In the genomic region with DNA sequence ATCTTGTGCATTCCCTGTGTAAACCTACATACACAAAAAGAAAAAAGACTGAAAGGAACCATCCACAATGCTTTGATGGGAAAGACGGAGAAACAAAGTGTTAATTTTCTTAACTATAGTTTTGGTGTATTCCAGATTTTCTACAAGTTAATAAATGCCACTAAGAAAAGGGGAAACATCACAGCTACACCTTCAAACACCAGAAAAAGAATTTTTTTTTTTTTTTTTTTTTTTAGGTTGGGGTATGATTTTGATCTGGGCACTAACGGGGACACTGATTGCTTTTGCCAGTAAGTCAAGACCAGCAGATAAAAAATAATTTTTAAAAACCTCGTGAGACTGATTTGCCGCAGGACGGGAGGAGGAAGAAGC, we compare ENCODE assay signal across 9 cellular contexts. TPM values are rescaled to one million over a fixed set of nuclear protein-coding genes. Genes with fewer than 3 reads are reported as not detected.
A peak's percentile ranks its signal among the peaks of the same experiment; 100 is the strongest.
DNase-seq lines count a peak whose midpoint lies in the region; ATAC-seq and TF ChIP-seq lines count a peak whose summit lies in the region.
"Had no signal": no experiment of that assay in that cellular context is flagged by ENCODE, and none has a peak within 500 bp of the region (broad histone marks: within the 10 kb centered on the region; RNA-seq: fewer than 3 reads in every experiment).

No MANE protein-coding gene starts in this region.

- H3K27ac ChIP-seq in GM23338 (ENCODE audit: low read depth) (no peak overlapping the region), VCaP (peak overlapping the region; percentile 79), foreskin keratinocyte (peak overlapping the region; percentile 81), skeletal muscle tissue (ENCODE audit: low read depth, low read length) (no peak overlapping the region)

- 0 out of 2 replicates have a peak, but pooled peaks cover 3% of the 10 kb centered on the region for H3K4me1 ChIP-seq in GM23338 (ENCODE audit: insufficient read depth)
- H3K4me1 ChIP-seq in foreskin keratinocyte, result no peaks in the 10 kb centered on the region
- peaks cover 4 to 12% (median 8%) of the 10 kb centered on the region in 3 donors for H3K4me1 ChIP-seq in skeletal muscle tissue (ENCODE audit: control insufficient read depth in 3 of 3, insufficient read depth in 3 of 3, low read length in 3 of 3)

- peaks cover 3% of the 10 kb centered on the region; the same call in 1 of the 2 replicates for H3K79me2 ChIP-seq in GM23338 (replicated peaks; ENCODE audit: insufficient read depth)

- peak overlapping the region; percentile 75 to 98 (median 93) for H3K9ac ChIP-seq in skeletal muscle tissue (ENCODE audit: low read depth in 1 of 3, low read length in 3 of 3)

- H3K36me3 Mint-ChIP-seq in GM23338 (ENCODE audit: low read depth), result peaks cover 24% of the 10 kb centered on the region

- H3K9me3 Mint-ChIP-seq in GM23338, result no peaks in the 10 kb centered on the region

- H3K4me2 ChIP-seq in GM23338, result peak overlapping the region; percentile 87

- H3K4me3 ChIP-seq in GM23338, result peak overlapping the region; percentile 63
- H3K4me3 ChIP-seq in skeletal muscle tissue (ENCODE audit: low read length in 3 of 3), result peak overlapping the region; percentile 95 to 100 (median 99)

- peak overlapping the region; percentile 98 for H3K4me3 Mint-ChIP-seq in GM23338

- DNase-seq in GM23338 (ENCODE audit: low spot score) (no peak), foreskin keratinocyte (no peak), NCI-H2081 treated with DMSO at 0.1 percent for 48 hours (lab: John Stamatoyannopoulos, UW) (no peak), NCI-H2171 (lab: John Stamatoyannopoulos, UW) (no peak), NCI-H524 (lab: John Stamatoyannopoulos, UW) (no peak)

- H3K36me3 ChIP-seq in GM23338 (ENCODE audit: insufficient read depth) (peaks cover 21% of the 10 kb centered on the region), skeletal muscle tissue (ENCODE audit: control insufficient read depth in 3 of 3, insufficient read depth in 3 of 3, low read length in 3 of 3) (peaks cover 7 to 19% (median 9%) of the 10 kb centered on the region in 3 donors)

- H2AFZ ChIP-seq in GM23338, result peak overlapping the region; percentile 1; the same call in 1 of the 2 replicates

- H3F3A ChIP-seq in GM23338 (replicated peaks; ENCODE audit: low read depth), result no peaks in the 10 kb centered on the region

- H4K20me1 ChIP-seq in GM23338 (replicated peaks; ENCODE audit: insufficient read depth), result 0 out of 2 replicates have a peak, but pooled peaks cover 10% of the 10 kb centered on the region

- no peaks in the 10 kb centered on the region for H3K9me2 ChIP-seq in GM23338 (ENCODE audit: insufficient read depth)

- H3K4me1 Mint-ChIP-seq in GM23338, result peaks cover 5% of the 10 kb centered on the region

- peaks cover 10% of the 10 kb centered on the region for H3K27me3 Mint-ChIP-seq in GM23338 (ENCODE audit: insufficient read depth, low read depth, poor library complexity)

- ATAC-seq in GM23338, result no peak
- ATAC-seq in foreskin keratinocyte, result no peak
- no peak for ATAC-seq in GM19035 (IDR thresholded peaks at IDR 0.05; ENCODE audit: unreplicated experiment)

- TF ChIP-seq CTCF in GM23338 (conservative IDR thresholded peaks at IDR 0.05; ENCODE audit: low read depth in 2 of 2) (no peak), VCaP (conservative IDR thresholded peaks at IDR 0.05) (no peak), foreskin keratinocyte (conservative IDR thresholded peaks at IDR 0.05) (no peak)

- H3K27me3 ChIP-seq in GM23338 (ENCODE audit: insufficient read depth) (no peaks in the 10 kb centered on the region), foreskin keratinocyte (no peaks in the 10 kb centered on the region), skeletal muscle tissue (ENCODE audit: control insufficient read depth in 3 of 3, insufficient read depth in 3 of 3, low read length in 3 of 3) (no peaks in the 10 kb centered on the region)

- peak overlapping the region; percentile 100; the same call in 1 of the 2 replicates for H3K27ac Mint-ChIP-seq in GM23338

- no peaks in the 10 kb centered on the region for H3K9me3 ChIP-seq in skeletal muscle tissue (ENCODE audit: control insufficient read depth in 3 of 3, low read length in 3 of 3)

TF ChIP-seq in GM23338, 12 proteins besides CTCF, POLR2A, EP300 and RAD21 (continues in another document):
- TF ChIP-seq ZNF114 (CRISPR knock-in tag; IDR thresholded peaks at IDR 0.05) (no peak), STAT1 (IDR thresholded peaks at IDR 0.05; ENCODE audit: unreplicated experiment) (no peak), JUNB (IDR thresholded peaks at IDR 0.05; ENCODE audit: unreplicated experiment) (no peak), CREB1 (CRISPR knock-in tag; IDR thresholded peaks at IDR 0.05; ENCODE audit: low read depth) (no peak), EZH2phosphoT487 (IDR thresholded peaks at IDR 0.05; ENCODE audit: unreplicated experiment) (no peak), NANOG (IDR thresholded peaks at IDR 0.05; ENCODE audit: borderline replicate concordance) (no peak)
- TF ChIP-seq, protein P1, sequence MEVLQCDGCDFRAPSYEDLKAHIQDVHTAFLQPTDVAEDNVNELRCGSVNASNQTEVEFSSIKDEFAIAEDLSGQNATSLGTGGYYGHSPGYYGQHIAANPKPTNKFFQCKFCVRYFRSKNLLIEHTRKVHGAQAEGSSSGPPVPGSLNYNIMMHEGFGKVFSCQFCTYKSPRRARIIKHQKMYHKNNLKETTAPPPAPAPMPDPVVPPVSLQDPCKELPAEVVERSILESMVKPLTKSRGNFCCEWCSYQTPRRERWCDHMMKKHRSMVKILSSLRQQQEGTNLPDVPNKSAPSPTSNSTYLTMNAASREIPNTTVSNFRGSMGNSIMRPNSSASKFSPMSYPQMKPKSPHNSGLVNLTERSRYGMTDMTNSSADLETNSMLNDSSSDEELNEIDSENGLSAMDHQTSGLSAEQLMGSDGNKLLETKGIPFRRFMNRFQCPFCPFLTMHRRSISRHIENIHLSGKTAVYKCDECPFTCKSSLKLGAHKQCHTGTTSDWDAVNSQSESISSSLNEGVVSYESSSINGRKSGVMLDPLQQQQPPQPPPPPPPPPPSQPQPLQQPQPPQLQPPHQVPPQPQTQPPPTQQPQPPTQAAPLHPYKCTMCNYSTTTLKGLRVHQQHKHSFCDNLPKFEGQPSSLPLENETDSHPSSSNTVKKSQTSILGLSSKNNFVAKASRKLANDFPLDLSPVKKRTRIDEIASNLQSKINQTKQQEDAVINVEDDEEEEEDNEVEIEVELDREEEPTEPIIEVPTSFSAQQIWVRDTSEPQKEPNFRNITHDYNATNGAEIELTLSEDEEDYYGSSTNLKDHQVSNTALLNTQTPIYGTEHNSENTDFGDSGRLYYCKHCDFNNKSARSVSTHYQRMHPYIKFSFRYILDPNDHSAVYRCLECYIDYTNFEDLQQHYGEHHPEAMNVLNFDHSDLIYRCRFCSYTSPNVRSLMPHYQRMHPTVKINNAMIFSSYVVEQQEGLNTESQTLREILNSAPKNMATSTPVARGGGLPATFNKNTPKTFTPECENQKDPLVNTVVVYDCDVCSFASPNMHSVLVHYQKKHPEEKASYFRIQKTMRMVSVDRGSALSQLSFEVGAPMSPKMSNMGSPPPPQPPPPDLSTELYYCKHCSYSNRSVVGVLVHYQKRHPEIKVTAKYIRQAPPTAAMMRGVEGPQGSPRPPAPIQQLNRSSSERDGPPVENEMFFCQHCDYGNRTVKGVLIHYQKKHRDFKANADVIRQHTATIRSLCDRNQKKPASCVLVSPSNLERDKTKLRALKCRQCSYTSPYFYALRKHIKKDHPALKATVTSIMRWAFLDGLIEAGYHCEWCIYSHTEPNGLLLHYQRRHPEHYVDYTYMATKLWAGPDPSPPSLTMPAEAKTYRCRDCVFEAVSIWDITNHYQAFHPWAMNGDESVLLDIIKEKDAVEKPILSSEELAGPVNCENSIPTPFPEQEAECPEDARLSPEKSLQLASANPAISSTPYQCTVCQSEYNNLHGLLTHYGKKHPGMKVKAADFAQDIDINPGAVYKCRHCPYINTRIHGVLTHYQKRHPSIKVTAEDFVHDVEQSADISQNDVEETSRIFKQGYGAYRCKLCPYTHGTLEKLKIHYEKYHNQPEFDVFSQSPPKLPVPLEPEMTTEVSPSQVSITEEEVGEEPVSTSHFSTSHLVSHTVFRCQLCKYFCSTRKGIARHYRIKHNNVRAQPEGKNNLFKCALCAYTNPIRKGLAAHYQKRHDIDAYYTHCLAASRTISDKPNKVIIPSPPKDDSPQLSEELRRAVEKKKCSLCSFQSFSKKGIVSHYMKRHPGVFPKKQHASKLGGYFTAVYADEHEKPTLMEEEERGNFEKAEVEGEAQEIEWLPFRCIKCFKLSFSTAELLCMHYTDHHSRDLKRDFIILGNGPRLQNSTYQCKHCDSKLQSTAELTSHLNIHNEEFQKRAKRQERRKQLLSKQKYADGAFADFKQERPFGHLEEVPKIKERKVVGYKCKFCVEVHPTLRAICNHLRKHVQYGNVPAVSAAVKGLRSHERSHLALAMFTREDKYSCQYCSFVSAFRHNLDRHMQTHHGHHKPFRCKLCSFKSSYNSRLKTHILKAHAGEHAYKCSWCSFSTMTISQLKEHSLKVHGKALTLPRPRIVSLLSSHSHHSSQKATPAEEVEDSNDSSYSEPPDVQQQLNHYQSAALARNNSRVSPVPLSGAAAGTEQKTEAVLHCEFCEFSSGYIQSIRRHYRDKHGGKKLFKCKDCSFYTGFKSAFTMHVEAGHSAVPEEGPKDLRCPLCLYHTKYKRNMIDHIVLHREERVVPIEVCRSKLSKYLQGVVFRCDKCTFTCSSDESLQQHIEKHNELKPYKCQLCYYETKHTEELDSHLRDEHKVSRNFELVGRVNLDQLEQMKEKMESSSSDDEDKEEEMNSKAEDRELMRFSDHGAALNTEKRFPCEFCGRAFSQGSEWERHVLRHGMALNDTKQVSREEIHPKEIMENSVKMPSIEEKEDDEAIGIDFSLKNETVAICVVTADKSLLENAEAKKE (CRISPR knock-in tag; IDR thresholded peaks at IDR 0.05), result no peak

RNA-seq across cellular contexts. Expression of a gene that starts 0.3 kb away (rescaled TPM):
- total RNA-seq in GM23338 (2014; rRNA removed; shearing (Covaris generic)), result 11.8 and 12.2 TPM in 2 replicates
- 13.8 and 15.9 TPM in 2 replicates for polyA plus RNA-seq in GM23338 (2016; fragmentation: Nextera tagmentation; extraction: Ambion mirVana)
- total RNA-seq in foreskin keratinocyte, result 11.7 and 13.0 TPM in 2 replicates
- polyA plus RNA-seq in foreskin keratinocyte, result 16.6 and 16.9 TPM in 2 replicates
- 31.3 TPM for total RNA-seq in skeletal muscle tissue

RNA-seq across cellular contexts. Expression of a gene that starts 12.6 kb away (rescaled TPM):
- total RNA-seq in GM23338 (2014; rRNA removed; shearing (Covaris generic)), result 3.8 and 3.9 TPM in 2 replicates
- polyA plus RNA-seq in GM23338 (2016; fragmentation: Nextera tagmentation; extraction: Ambion mirVana) (1.2 TPM in 2 replicates), foreskin keratinocyte (1.1 and 1.3 TPM in 2 replicates)
- total RNA-seq in foreskin keratinocyte (3.2 and 4.0 TPM in 2 replicates), skeletal muscle tissue (8.9 TPM)

RNA-seq across cellular contexts. Expression of a gene that starts 59.6 kb away (rescaled TPM):
- not detected in 2 replicates for total RNA-seq in GM23338 (2014; rRNA removed; shearing (Covaris generic))
- polyA plus RNA-seq in GM23338 (2016; fragmentation: Nextera tagmentation; extraction: Ambion mirVana) (not detected in 2 replicates), foreskin keratinocyte (not detected in 2 replicates)
- total RNA-seq in foreskin keratinocyte (not detected in 2 replicates), skeletal muscle tissue (not detected)
- total RNA-seq: activated CD8-positive, alpha-beta memory T cell treated with anti-CD3 and anti-CD28 coated beads for 36 hours had no signal

Comparison
In these comparisons a context has a peak if more than half of its experiments do, and no peak if none do; other contexts are left out.
1. H3K27ac ChIP-seq: peak in VCaP (single experiment) and foreskin keratinocyte (single experiment); none in GM23338 (single experiment) and skeletal muscle tissue (single experiment).